In genomic region chr20:62580052-62580451, GRCh38 we compare ENCODE assay signal across 23 cellular contexts.
"Had no signal": no experiment of that assay in that cellular context is flagged by ENCODE, and none has a peak within 500 bp of the region (broad histone marks: within the 10 kb centered on the region; RNA-seq: fewer than 3 reads in every experiment).

No MANE protein-coding gene starts in this region.

- ATAC-seq: effector memory CD8-positive, alpha-beta T cell; gastroesophageal sphincter; naive thymus-derived CD8-positive, alpha-beta T cell; stimulated activated naive CD8-positive, alpha-beta T cell treated with anti-CD3 and anti-CD28 coated beads, Interleukin-15, Interleukin-2, amounts not matched to agents 100 U/mL and 50 U/mL, for 24 hours had no signal

- H3K36me3 ChIP-seq: ascending aorta, cardiac muscle cell, gastroesophageal sphincter, neural progenitor cell, right atrium auricular region, transverse colon had no signal

- H3K4me3 ChIP-seq: ascending aorta, cardiac muscle cell, gastroesophageal sphincter, neural progenitor cell, right atrium auricular region, testis, transverse colon had no signal

- H3K27me3 ChIP-seq: cardiac muscle cell, right atrium auricular region, testis had no signal

- H3K4me1 ChIP-seq: ascending aorta, neural progenitor cell, testis had no signal

- H3K27ac ChIP-seq: ascending aorta, cardiac muscle cell, gastroesophageal sphincter, neural progenitor cell, parathyroid adenoma, right atrium auricular region, testis, transverse colon, VCaP had no signal

- DNase-seq: activated CD4-positive, alpha-beta T cell treated with anti-CD3 and anti-CD28 coated beads for 4 hours; activated CD4-positive, alpha-beta T cell treated with anti-CD3 and anti-CD28 coated beads, Interleukin-2, amount 50 U/mL, for 4 hours; activated CD8-positive, alpha-beta memory T cell treated with anti-CD3 and anti-CD28 coated beads for 24 hours; activated effector memory CD4-positive, alpha-beta T cell treated with anti-CD3 and anti-CD28 coated beads, Interleukin-2, amount 50 U/mL, for 16 hours; activated naive CD4-positive, alpha-beta T cell treated with anti-CD3 and anti-CD28 coated beads for 36 hours; activated naive CD8-positive, alpha-beta T cell treated with anti-CD3 and anti-CD28 coated beads, Interleukin-2, amount 10 ng/mL, durations not matched to agents 7 days and 5 days; cortex of kidney; effector memory CD8-positive, alpha-beta T cell; hippocampal formation; left cardiac atrium; mammary epithelial cell; naive thymus-derived CD8-positive, alpha-beta T cell; occipital lobe; stimulated activated naive CD8-positive, alpha-beta T cell treated with anti-CD3 and anti-CD28 coated beads, Interleukin-15, Interleukin-2, amounts not matched to agents 100 U/mL and 50 U/mL, for 24 hours; testis; transverse colon had no signal

- H3K9me3 ChIP-seq: ascending aorta, gastroesophageal sphincter, right atrium auricular region, testis, transverse colon had no signal
